18 cellular contexts compared by ENCODE assay signal in genomic region chr5:2278825-2279224, GRCh38.
DNase-seq lines count a peak whose midpoint lies in the region; ATAC-seq, FAIRE-seq and TF ChIP-seq lines count a peak whose summit lies in the region.
"Had no signal": no experiment of that assay in that cellular context is flagged by ENCODE, and none has a peak within 500 bp of the region (broad histone marks: within the 10 kb centered on the region; RNA-seq: fewer than 3 reads in every experiment).

No MANE protein-coding gene starts in this region.

- no peak overlapping the region for H2BK12ac ChIP-seq in neuronal stem cell (ENCODE audit: low read length)

- peak overlapping the region; percentile 67 for H3K4me3 Mint-ChIP-seq in type B pancreatic cell
- H3K4me3 Mint-ChIP-seq: CD4-positive, alpha-beta memory T cell; GM23338; IgD-negative memory B cell had no signal

- FAIRE-seq in K562 (lab: Jason Lieb, UNC) (no peak), GM12891 (lab: Jason Lieb, UNC) (no peak)
- FAIRE-seq: A549 had no signal

- H3K23ac ChIP-seq in neuronal stem cell (ENCODE audit: low read depth, low read length, poor library complexity): no peak overlapping the region

- H3K79me1 ChIP-seq in neuronal stem cell (ENCODE audit: low read depth, low read length): no peaks in the 10 kb centered on the region

- no peak overlapping the region for H4K8ac ChIP-seq in neuronal stem cell (ENCODE audit: low read depth, low read length)

- H3K36me3 ChIP-seq in K562 (ENCODE audit: control insufficient read depth, insufficient read depth, low read length) (no peaks in the 10 kb centered on the region), neuronal stem cell (replicated peaks in 1 of 2; ENCODE audit: control insufficient read depth in 2 of 2, insufficient read depth in 2 of 2, low read length in 2 of 2) (no peaks in the 10 kb centered on the region)
- H3K36me3 ChIP-seq: BE2C had no signal

- no peak overlapping the region for H3K4me2 ChIP-seq in K562 (ENCODE audit: insufficient read depth, low read length)
- no peak overlapping the region for H3K4me2 ChIP-seq in neuronal stem cell (ENCODE audit: insufficient read depth, low read length, poor library complexity, severe bottlenecking)
- H3K4me2 ChIP-seq: A549, GM23338 had no signal

- peaks cover 49% of the 10 kb centered on the region for H3K27me3 Mint-ChIP-seq in type B pancreatic cell
- H3K27me3 Mint-ChIP-seq: CD4-positive, alpha-beta memory T cell; IgD-negative memory B cell had no signal

- H3K9ac ChIP-seq in K562 (ENCODE audit: insufficient read depth in 1 of 2, low read depth in 2 of 2, low read length in 2 of 2) (no peak overlapping the region), neuronal stem cell (ENCODE audit: low read depth, low read length, poor library complexity) (no peak overlapping the region)

- in situ Hi-C loops in K562 (cut with MboI): no loop called here

- no peaks in the 10 kb centered on the region for H3K79me2 ChIP-seq in K562 (ENCODE audit: control insufficient read depth, insufficient read depth, low read length)

- no peak for TF ChIP-seq POLR2A in K562 (conservative IDR thresholded peaks at IDR 0.05)
- TF ChIP-seq POLR2A in GM12891 (IDR thresholded peaks at IDR 0.05; ENCODE audit: low read depth, low read length): no peak

- H3K9me3 ChIP-seq in K562 (replicated peaks; ENCODE audit: control insufficient read depth, insufficient read depth, low read depth, low read length): no peaks in the 10 kb centered on the region
- H3K9me3 ChIP-seq in neuronal stem cell (replicated peaks in 1 of 2; ENCODE audit: control insufficient read depth in 2 of 2, insufficient read depth in 1 of 2, low read depth in 1 of 2, low read length in 2 of 2): no peaks in the 10 kb centered on the region
- H3K9me3 ChIP-seq: A549, BE2C had no signal

- H3K27ac ChIP-seq in K562 (ENCODE audit: extremely low read depth, low read depth, low read length) (no peak overlapping the region), neuronal stem cell (replicated peaks; ENCODE audit: low read length) (no peak overlapping the region)
- H3K27ac ChIP-seq: A549, C4-2B had no signal

- POLR2A ChIA-PET in HEK293T (lab: Yijun Ruan, JAX): no interaction called here
- POLR2A ChIA-PET in K562 (lab: Yijun Ruan, JAX): no interaction called here

- ATAC-seq in K562: no peak
- ATAC-seq: A549, GM23338 had no signal

- no peak for TF ChIP-seq EP300 in K562 (IDR thresholded peaks at IDR 0.05; ENCODE audit: low read length)

- H3K4ac ChIP-seq in neuronal stem cell (ENCODE audit: low read length): no peak overlapping the region

- H2AFZ ChIP-seq in K562 (ENCODE audit: low read depth, low read length) (no peak overlapping the region), neuronal stem cell (ENCODE audit: low read length) (no peak overlapping the region)
- H2AFZ ChIP-seq: GM23338 had no signal

- no peak overlapping the region for H3K18ac ChIP-seq in neuronal stem cell (ENCODE audit: low read length)

- TF ChIP-seq CTCF in K562 (IDR thresholded peaks at IDR 0.05 in 2 of 3, conservative IDR thresholded peaks at IDR 0.05 in 1 of 3; ENCODE audit: insufficient read depth in 2 of 3, low read depth in 1 of 3, low read length in 3 of 3) (no peak), type B pancreatic cell (conservative IDR thresholded peaks at IDR 0.05) (no peak)

- BruUV-seq in K562 (replicated peaks; lab: Mats Ljungman, UMichigan): no TSS peak

- WGBS in K562 (ENCODE audit: insufficient coverage, low coverage, missing lambda C conversion rate): 1% methylated on average over 19 of the region's 20 CpGs
- WGBS in neuronal stem cell (ENCODE audit: extremely low coverage in 2 of 2, insufficient read length in 2 of 2, insufficient replicate concordance in 1 of 2), 2 donors: no CpG with 5 or more reads among the region's 20 CpGs

- no peak overlapping the region for H4K91ac ChIP-seq in neuronal stem cell (ENCODE audit: low read depth, low read length, poor library complexity)

- no peak overlapping the region for H2BK5ac ChIP-seq in neuronal stem cell (ENCODE audit: low read length)

- H3K9me3 Mint-ChIP-seq in type B pancreatic cell: no peaks in the 10 kb centered on the region
- H3K9me3 Mint-ChIP-seq: GM23338 had no signal

- H3K4me1 ChIP-seq in K562 (replicated peaks in 1 of 2; ENCODE audit: control insufficient read depth in 2 of 2, insufficient read depth in 2 of 2, low read length in 2 of 2) (no peaks in the 10 kb centered on the region), neuronal stem cell (ENCODE audit: control insufficient read depth in 2 of 2, insufficient read depth in 1 of 2, low read depth in 1 of 2, low read length in 2 of 2) (peaks cover 0 to 9% of the 10 kb centered on the region in 2 donors)
- H3K4me1 ChIP-seq: A549, BE2C had no signal

- no peak overlapping the region for H2BK120ac ChIP-seq in neuronal stem cell (ENCODE audit: low read depth, low read length)

- CTCF ChIA-PET in HEK293T (lab: Yijun Ruan, JAX) (no interaction called here), K562 (lab: Yijun Ruan, JAX; ENCODE audit: low intra/inter-chr PET ratio) (no interaction called here)

- no peak overlapping the region for H3K14ac ChIP-seq in neuronal stem cell (ENCODE audit: low read length)

- no peaks in the 10 kb centered on the region for H3K36me3 Mint-ChIP-seq in type B pancreatic cell
- H3K36me3 Mint-ChIP-seq: CD4-positive, alpha-beta memory T cell; IgD-negative memory B cell had no signal

- H2BK15ac ChIP-seq in neuronal stem cell (ENCODE audit: low read length): no peak overlapping the region

- DNase-seq in HEK293T (ENCODE audit: extremely low spot score) (no peak), K562 (ENCODE audit: extremely low read depth in 1 of 4, low spot score in 3 of 4) (no peak), neuronal stem cell (ENCODE audit: low spot score) (no peak), type B pancreatic cell (ENCODE audit: extremely low spot score, unreplicated experiment) (no peak), NCI-H2171 treated with DMSO at 0.1 percent for 48 hours (lab: John Stamatoyannopoulos, UW) (no peak), GM12891 (ENCODE audit: insufficient read length, low spot score) (no peak), NCI-H524 (lab: John Stamatoyannopoulos, UW) (no peak)
- DNase-seq: BE2C; CD4-positive, alpha-beta memory T cell; DMS153; DMS79 treated with DMSO at 0.1 percent for 48 hours; EL; GDM1; H7 had no signal

- H4K20me1 ChIP-seq in K562 (replicated peaks; ENCODE audit: control insufficient read depth, insufficient read depth, low read length): no peaks in the 10 kb centered on the region; the same call in 1 of the 2 replicates

- no peaks in the 10 kb centered on the region for H3K9me1 ChIP-seq in K562 (ENCODE audit: control insufficient read depth, insufficient read depth, low read length)

- H3K27ac Mint-ChIP-seq in type B pancreatic cell: peak overlapping the region; percentile 2
- H3K27ac Mint-ChIP-seq: CD4-positive, alpha-beta memory T cell; GM23338; IgD-negative memory B cell had no signal

- H2AK5ac ChIP-seq in neuronal stem cell (ENCODE audit: low read depth, low read length): peak overlapping the region; percentile 10

- H3K27me3 ChIP-seq in K562 (ENCODE audit: control insufficient read depth in 2 of 2, insufficient read depth in 2 of 2, low read length in 2 of 2): peaks cover 24 to 46% of the 10 kb centered on the region in 2 experiments; a peak in 4 of 5 replicates
- H3K27me3 ChIP-seq in neuronal stem cell (ENCODE audit: control insufficient read depth in 3 of 3, insufficient read depth in 3 of 3, low read depth in 1 of 3, low read length in 3 of 3): no peaks in the 10 kb centered on the region
- H3K27me3 ChIP-seq: BE2C had no signal

- intact Hi-C loops in K562 (cut with micrococcal nuclease): no loop called here

- H3K4me1 Mint-ChIP-seq in type B pancreatic cell (ENCODE audit: unreplicated experiment): peaks cover 11% of the 10 kb centered on the region
- H3K4me1 Mint-ChIP-seq: CD4-positive, alpha-beta memory T cell; GM23338; IgD-negative memory B cell had no signal

- H3K4me3 ChIP-seq in K562: no peak overlapping the region
- no peak overlapping the region for H3K4me3 ChIP-seq in neuronal stem cell (ENCODE audit: low read length in 2 of 2)
- H3K4me3 ChIP-seq: A549, GM23338 had no signal

- no peak for TF ChIP-seq RAD21 in K562 (CRISPR knock-in tag; conservative IDR thresholded peaks at IDR 0.05 in 1 of 2, IDR thresholded peaks at IDR 0.05 in 1 of 2)

TF ChIP-seq in HEK293T, 16 proteins besides CTCF, POLR2A, EP300 and RAD21:
- no peak for TF ChIP-seq ELF4 (IDR thresholded peaks at IDR 0.05)
- peak; percentile 40; the same call in 1 of the 2 replicates for TF ChIP-seq PKNOX1 (IDR thresholded peaks at IDR 0.05)
TF ChIP-seq in HEK293T: peak in this region for 1.

TF ChIP-seq in GM12891, 5 proteins besides CTCF, POLR2A, EP300 and RAD21:
- TF ChIP-seq POU2F2 (IDR thresholded peaks at IDR 0.05; ENCODE audit: low read depth, low read length) (no peak), POLR2AphosphoS5 (IDR thresholded peaks at IDR 0.05; ENCODE audit: low read depth, low read length) (no peak), SPI1 (IDR thresholded peaks at IDR 0.05; ENCODE audit: low read depth, low read length) (no peak), PAX5 (IDR thresholded peaks at IDR 0.05; ENCODE audit: insufficient read depth, low read length, severe bottlenecking) (no peak), TAF1 (IDR thresholded peaks at IDR 0.05; ENCODE audit: low read depth, low read length) (no peak)
